In genomic region chr7:3994764-3995163, GRCh38 we compare ENCODE assay signal across 7 cellular contexts.
"Had no signal": no experiment of that assay in that cellular context is flagged by ENCODE, and none has a peak within 500 bp of the region (broad histone marks: within the 10 kb centered on the region; RNA-seq: fewer than 3 reads in every experiment).

No MANE protein-coding gene starts in this region.

- H3K4me1 Mint-ChIP-seq: IgD-negative memory B cell had no signal

- H3K4me1 ChIP-seq: HAP-1 had no signal

- H3K9me3 ChIP-seq: HAP-1 had no signal

- H3K4me3 Mint-ChIP-seq: HFFc6, IgD-negative memory B cell had no signal

- DNase-seq: GM23248, GOT3, HFFc6, KBM-7 had no signal

- H3K27ac Mint-ChIP-seq: HFFc6, IgD-negative memory B cell had no signal

- H3K36me3 Mint-ChIP-seq: IgD-negative memory B cell had no signal

- H3K27ac ChIP-seq: GM23248, HL-60 had no signal

- H2AFZ ChIP-seq: GM23248 had no signal

- H3K9ac ChIP-seq: GM23248 had no signal
